ENCODE assay signal across 1 cellular context in genomic region chr15:77402740-77403379, GRCh38.
TF ChIP-seq lines count a peak whose summit lies in the region.

No MANE protein-coding gene starts in this region.

TF ChIP-seq in HCT116, 20 proteins besides CTCF, POLR2A, EP300 and RAD21 (continued from another document):
- TF ChIP-seq ZBTB33 (IDR thresholded peaks at IDR 0.05; ENCODE audit: extremely low read depth, insufficient replicate concordance, low read length) (no peak), JUND (IDR thresholded peaks at IDR 0.05) (no peak), ATF3 (IDR thresholded peaks at IDR 0.05) (no peak), TCF7L2 (IDR thresholded peaks at IDR 0.05; ENCODE audit: borderline replicate concordance, extremely low read depth, insufficient read depth, insufficient read length) (no peak), SRF (IDR thresholded peaks at IDR 0.05; ENCODE audit: low read depth) (no peak)
